Comparison of ENCODE assay signal across 9 cellular contexts in genomic region chr16:67245189-67245585, GRCh38. TPM values are rescaled to one million over a fixed set of nuclear protein-coding genes. Genes with fewer than 3 reads are reported as not detected.
A peak's percentile ranks its signal among the peaks of the same experiment; 100 is the strongest.
DNase-seq lines count a peak whose midpoint lies in the region; ATAC-seq lines count a peak whose summit lies in the region.
"Had no signal": no experiment of that assay in that cellular context is flagged by ENCODE, and none has a peak within 500 bp of the region (broad histone marks: within the 10 kb centered on the region; RNA-seq: fewer than 3 reads in every experiment).

No MANE protein-coding gene starts in this region.

- H3K27me3 ChIP-seq in subcutaneous abdominal adipose tissue (ENCODE audit: control insufficient read depth in 5 of 5, insufficient read depth in 4 of 5, low read length in 5 of 5) = peaks cover 0 to 8% (median 0%) of the 10 kb centered on the region in 5 donors

- peaks cover 4% of the 10 kb centered on the region for H3K36me3 Mint-ChIP-seq in activated CD4-positive, alpha-beta T cell treated with anti-CD3 and anti-CD28 coated beads for 36 hours (ENCODE audit: low read depth)
- H3K36me3 Mint-ChIP-seq in activated naive CD8-positive, alpha-beta T cell treated with anti-CD3 and anti-CD28 coated beads for 36 hours = peaks cover 9% of the 10 kb centered on the region
- H3K36me3 Mint-ChIP-seq in immature natural killer cell = no peaks in the 10 kb centered on the region

- H3K4me1 ChIP-seq in subcutaneous abdominal adipose tissue (ENCODE audit: control insufficient read depth in 5 of 5, insufficient read depth in 5 of 5, low read length in 5 of 5) = peaks cover 37 to 89% (median 86%) of the 10 kb centered on the region in 5 donors

- H3K9ac ChIP-seq in subcutaneous abdominal adipose tissue (ENCODE audit: low read length in 5 of 5) = peak overlapping the region in 4 of 5 donors; percentile 48 to 83 (median 50)

- peak overlapping the region; percentile 79 to 91 (median 85) for H3K4me3 ChIP-seq in subcutaneous abdominal adipose tissue (ENCODE audit: low read depth in 1 of 5, low read length in 5 of 5)

- no peaks in the 10 kb centered on the region for H3K9me3 Mint-ChIP-seq in activated CD4-positive, alpha-beta T cell treated with anti-CD3 and anti-CD28 coated beads for 36 hours (ENCODE audit: low read depth)
- no peaks in the 10 kb centered on the region for H3K9me3 Mint-ChIP-seq in activated naive CD8-positive, alpha-beta T cell treated with anti-CD3 and anti-CD28 coated beads for 36 hours
- no peaks in the 10 kb centered on the region for H3K9me3 Mint-ChIP-seq in immature natural killer cell

- H3K27ac ChIP-seq in subcutaneous abdominal adipose tissue (ENCODE audit: low read depth, low read length) = peak overlapping the region; percentile 97

- H3K4me1 Mint-ChIP-seq in activated CD4-positive, alpha-beta T cell treated with anti-CD3 and anti-CD28 coated beads for 36 hours = peaks cover 57% of the 10 kb centered on the region
- peaks cover 54% of the 10 kb centered on the region for H3K4me1 Mint-ChIP-seq in activated naive CD8-positive, alpha-beta T cell treated with anti-CD3 and anti-CD28 coated beads for 36 hours
- peaks cover 54 to 55% of the 10 kb centered on the region in 2 donors for H3K4me1 Mint-ChIP-seq in immature natural killer cell

- CTCF ChIA-PET in activated CD4-positive, alpha-beta T cell treated with anti-CD3 and anti-CD28 coated beads for 36 hours (lab: Charles Lee) = interaction anchor here (0.6 to 1.7 kb wide), 10 partner anchors 9 to 299 kb away, joined by 3 to 7 read pairs (median 4); partner anchors contain the start of genes FBXL8, TMEM208 and TRADD

- intact Hi-C loops in activated CD4-positive, alpha-beta T cell treated with anti-CD3 and anti-CD28 coated beads for 36 hours (cut with DNase I, micrococcal nuclease) = loop anchor here (2.0 to 10.0 kb wide), 5 partner anchors 136 to 840 kb away; partner anchors contain the start of genes ACD (in 1 of the 2), DYNC1LI2 (in 1 of the 2), NFATC3 (in 1 of the 2) and PARD6A (in 1 of the 2)

- peaks cover 0 to 2% (median 0%) of the 10 kb centered on the region in 5 donors for H3K36me3 ChIP-seq in subcutaneous abdominal adipose tissue (ENCODE audit: control insufficient read depth in 5 of 5, insufficient read depth in 5 of 5, low read length in 5 of 5)

- no peak for ATAC-seq in activated CD4-positive, alpha-beta T cell treated with anti-CD3 and anti-CD28 coated beads for 36 hours
- no peak for ATAC-seq in GM21447 (IDR thresholded peaks at IDR 0.05; ENCODE audit: unreplicated experiment)
- ATAC-seq in HG03378 (IDR thresholded peaks at IDR 0.05; ENCODE audit: unreplicated experiment) = no peak

- H3K9me3 ChIP-seq in subcutaneous abdominal adipose tissue (ENCODE audit: control insufficient read depth in 5 of 5, low read length in 5 of 5) = no peaks in the 10 kb centered on the region

- POLR2A ChIA-PET in activated CD4-positive, alpha-beta T cell treated with anti-CD3 and anti-CD28 coated beads for 36 hours (lab: Charles Lee) = interaction anchor here (0.8 to 1.5 kb wide), 3 partner anchors 14 to 133 kb away, joined by 4 to 15 read pairs (median 4); partner anchors contain the start of gene TMEM208

- peak overlapping the region; percentile 91 for H3K27ac Mint-ChIP-seq in activated CD4-positive, alpha-beta T cell treated with anti-CD3 and anti-CD28 coated beads for 36 hours
- peak overlapping the region; percentile 88 for H3K27ac Mint-ChIP-seq in activated naive CD8-positive, alpha-beta T cell treated with anti-CD3 and anti-CD28 coated beads for 36 hours
- peak overlapping the region; percentile 88 to 93 (median 90) for H3K27ac Mint-ChIP-seq in immature natural killer cell

- no peak for DNase-seq in activated CD4-positive, alpha-beta T cell treated with anti-CD3 and anti-CD28 coated beads for 36 hours
- DNase-seq in activated CD4-positive, alpha-beta T cell treated with anti-CD3 and anti-CD28 coated beads for 4 hours = no peak
- DNase-seq in activated naive CD8-positive, alpha-beta T cell treated with anti-CD3 and anti-CD28 coated beads for 36 hours = no peak
- DNase-seq in immature natural killer cell = no peak
- DNase-seq in mesenteric fat pad (ENCODE audit: low spot score) = no peak
- DNase-seq: OCI-M1 had no signal

- peaks cover 9% of the 10 kb centered on the region for H3K27me3 Mint-ChIP-seq in activated CD4-positive, alpha-beta T cell treated with anti-CD3 and anti-CD28 coated beads for 36 hours
- H3K27me3 Mint-ChIP-seq in activated naive CD8-positive, alpha-beta T cell treated with anti-CD3 and anti-CD28 coated beads for 36 hours = peaks cover 6% of the 10 kb centered on the region
- H3K27me3 Mint-ChIP-seq in immature natural killer cell (ENCODE audit: low read depth in 3 of 3) = peaks cover 5 to 16% (median 10%) of the 10 kb centered on the region in 3 donors

- H3K4me3 Mint-ChIP-seq in activated CD4-positive, alpha-beta T cell treated with anti-CD3 and anti-CD28 coated beads for 36 hours = peak overlapping the region; percentile 87
- H3K4me3 Mint-ChIP-seq in activated naive CD8-positive, alpha-beta T cell treated with anti-CD3 and anti-CD28 coated beads for 36 hours = peak overlapping the region; percentile 89
- peak overlapping the region; percentile 69 to 95 (median 83) for H3K4me3 Mint-ChIP-seq in immature natural killer cell

RNA-seq across cellular contexts. Expression of gene FHOD1, which starts 2.1 kb away (rescaled TPM):
- 10 to 100 TPM; 75.5 to 77.2 TPM for total RNA-seq in activated CD4-positive, alpha-beta T cell treated with anti-CD3 and anti-CD28 coated beads for 36 hours
- 10 to 100 TPM; 76.4 to 79.9 TPM for total RNA-seq in activated naive CD8-positive, alpha-beta T cell treated with anti-CD3 and anti-CD28 coated beads for 36 hours
- polyA plus RNA-seq in immature natural killer cell = 1 to 10 TPM; 3.5 to 8.2 (median 4.8) TPM
- total RNA-seq in mesenteric fat pad = 36.6 TPM

RNA-seq across cellular contexts. Expression of gene SLC9A5, which starts 3.6 kb away (rescaled TPM):
- 1 to 10 TPM; 4.5 to 5.5 TPM for total RNA-seq in activated CD4-positive, alpha-beta T cell treated with anti-CD3 and anti-CD28 coated beads for 36 hours
- 1 to 10 TPM; 5.8 to 6.1 TPM for total RNA-seq in activated naive CD8-positive, alpha-beta T cell treated with anti-CD3 and anti-CD28 coated beads for 36 hours
- polyA plus RNA-seq in immature natural killer cell = under 1 TPM in 1 of 3 donors, not detected in 2; 0.46 TPM
- total RNA-seq in mesenteric fat pad = 0.55 TPM

RNA-seq across cellular contexts. Expression of gene TMEM208, which starts 18.3 kb away (rescaled TPM):
- 10 to 100 TPM; 13.6 to 31.2 TPM for total RNA-seq in activated CD4-positive, alpha-beta T cell treated with anti-CD3 and anti-CD28 coated beads for 36 hours
- 10 to 100 TPM; 46.5 to 48.6 TPM for total RNA-seq in activated naive CD8-positive, alpha-beta T cell treated with anti-CD3 and anti-CD28 coated beads for 36 hours
- 100 to 1,000 TPM; 104 to 154 (median 107) TPM for polyA plus RNA-seq in immature natural killer cell
- total RNA-seq in mesenteric fat pad = 36.5 TPM

RNA-seq across cellular contexts. Expression of gene PLEKHG4, which starts 34.1 kb away (rescaled TPM):
- 10 to 100 TPM; 21.1 to 23.1 TPM for total RNA-seq in activated CD4-positive, alpha-beta T cell treated with anti-CD3 and anti-CD28 coated beads for 36 hours
- 10 to 100 TPM; 30.8 to 37.0 TPM for total RNA-seq in activated naive CD8-positive, alpha-beta T cell treated with anti-CD3 and anti-CD28 coated beads for 36 hours
- 1 to 10 TPM; 3.7 to 8.1 (median 5.3) TPM for polyA plus RNA-seq in immature natural killer cell
- total RNA-seq in mesenteric fat pad = 4.0 TPM

RNA-seq across cellular contexts. Expression of gene ELMO3, which starts 46.3 kb away (rescaled TPM):
- 1 to 10 TPM; 3.0 to 4.6 TPM for total RNA-seq in activated CD4-positive, alpha-beta T cell treated with anti-CD3 and anti-CD28 coated beads for 36 hours
- total RNA-seq in activated naive CD8-positive, alpha-beta T cell treated with anti-CD3 and anti-CD28 coated beads for 36 hours = 1 to 10 TPM; 4.3 to 4.5 TPM
- not detected for polyA plus RNA-seq in immature natural killer cell
- total RNA-seq in mesenteric fat pad = 1.2 TPM
